Comparison of ENCODE assay signal across 13 cellular contexts in the genomic region with DNA sequence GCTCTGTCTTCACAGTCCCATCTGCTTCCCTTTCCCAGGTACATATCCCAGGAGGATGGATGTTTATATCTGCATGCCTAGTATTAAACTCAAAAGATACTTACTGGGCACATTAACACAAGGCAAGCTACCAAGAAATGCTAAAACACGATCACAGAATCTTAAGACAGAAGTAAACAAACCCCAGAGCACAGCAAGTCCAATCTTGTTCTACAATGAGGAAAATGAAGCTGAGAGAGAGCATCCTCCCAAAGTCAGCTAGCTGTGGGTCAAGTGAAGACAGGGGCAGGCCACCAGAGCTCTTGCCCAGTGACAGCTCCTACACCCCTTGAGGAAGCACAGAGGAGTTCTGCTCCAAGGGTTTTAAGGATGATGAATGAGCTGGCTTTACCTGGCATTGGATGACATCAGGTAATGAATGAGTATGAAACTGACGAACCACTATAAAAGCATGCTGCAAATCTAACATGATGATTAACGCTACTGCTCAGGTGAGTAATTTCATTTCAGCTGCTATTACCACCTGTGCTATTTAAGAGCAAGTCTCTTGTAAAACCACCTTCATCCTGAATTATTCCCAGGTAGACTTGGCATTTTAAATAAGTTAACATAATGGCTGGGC. TPM values are rescaled to one million over a fixed set of nuclear protein-coding genes. Genes with fewer than 3 reads are reported as not detected.
DNase-seq lines count a peak whose midpoint lies in the region; ATAC-seq, FAIRE-seq and TF ChIP-seq lines count a peak whose summit lies in the region.
"Had no signal": no experiment of that assay in that cellular context is flagged by ENCODE, and none has a peak within 500 bp of the region (broad histone marks: within the 10 kb centered on the region; RNA-seq: fewer than 3 reads in every experiment).

No MANE protein-coding gene starts in this region.

- peaks cover 10% of the 10 kb centered on the region for H3K9me1 ChIP-seq in keratinocyte (ENCODE audit: control insufficient read depth, extremely low read depth, insufficient read depth, low read length)

- whole genome bisulfite sequencing in adrenal gland, 4 donors: 76 to 90% (median 82%) methylated on average over 3 of the region's 3 CpGs

- H3K79me2 ChIP-seq in keratinocyte (ENCODE audit: control insufficient read depth, insufficient read depth, low read length): peaks cover 93% of the 10 kb centered on the region

- H3K9me3 ChIP-seq in keratinocyte (ENCODE audit: control insufficient read depth, low read depth, low read length) (no peaks in the 10 kb centered on the region), adrenal gland (replicated peaks in 1 of 3) (no peaks in the 10 kb centered on the region)
- H3K9me3 ChIP-seq: upper lobe of right lung had no signal

- H3K4me3 ChIP-seq in keratinocyte (ENCODE audit: control insufficient read depth in 2 of 3, extremely low read depth in 1 of 3, insufficient read depth in 2 of 3, low read depth in 1 of 3, low read length in 3 of 3) (no peak overlapping the region), adrenal gland (no peak overlapping the region)
- H3K4me3 ChIP-seq: upper lobe of right lung had no signal

- no peak for ATAC-seq in activated CD8-positive, alpha-beta T cell treated with anti-CD3 and anti-CD28 coated beads, Interleukin-2, amount 10 ng/mL, durations not matched to agents 7 days and 5 days
- ATAC-seq in GM21576 (IDR thresholded peaks at IDR 0.05; ENCODE audit: unreplicated experiment): no peak
- ATAC-seq: upper lobe of right lung had no signal

- H3K36me3 ChIP-seq in keratinocyte (ENCODE audit: control insufficient read depth in 2 of 2, extremely low read depth in 1 of 2, insufficient read depth in 2 of 2, low read length in 2 of 2) (peaks cover 3 to 9% of the 10 kb centered on the region in 2 experiments), adrenal gland (replicated peaks in 1 of 2) (no peaks in the 10 kb centered on the region)

- intact Hi-C loops in adrenal gland (cut with DNase I): no loop called here

- H4K20me1 ChIP-seq in keratinocyte (ENCODE audit: control insufficient read depth, extremely low read depth, insufficient read depth, low read length): peaks cover 42% of the 10 kb centered on the region

- no peak for TF ChIP-seq CTCF in keratinocyte (optimal IDR thresholded peaks at IDR 0.05 in 1 of 3, IDR thresholded peaks at IDR 0.05 in 1 of 3, conservative IDR thresholded peaks at IDR 0.05 in 1 of 3; ENCODE audit: extremely low read depth in 1 of 3, insufficient read depth in 2 of 3, low read length in 3 of 3)
- no peak for TF ChIP-seq CTCF in adrenal gland (IDR thresholded peaks at IDR 0.05)

- peak overlapping the region; percentile 42 for H3K27ac ChIP-seq in keratinocyte (ENCODE audit: control insufficient read depth, insufficient read depth, low read length)
- H3K27ac ChIP-seq in adrenal gland: no peak overlapping the region
- H3K27ac ChIP-seq: upper lobe of right lung had no signal

- H3K4me1 ChIP-seq in keratinocyte (ENCODE audit: control insufficient read depth, extremely low read depth, insufficient read depth, low read length) (peaks cover 45% of the 10 kb centered on the region), adrenal gland (replicated peaks in 1 of 2) (peaks cover 24 to 45% of the 10 kb centered on the region in 2 donors)

- no peaks in the 10 kb centered on the region for H3K9me3 Mint-ChIP-seq in activated naive CD4-positive, alpha-beta T cell treated with anti-CD3 and anti-CD28 coated beads, Interleukin-2, amount 50 U/mL, for 24 hours
- H3K9me3 Mint-ChIP-seq in activated CD8-positive, alpha-beta T cell treated with anti-CD3 and anti-CD28 coated beads, Interleukin-2, amount 10 ng/mL, durations not matched to agents 7 days and 5 days (ENCODE audit: insufficient read depth): no peaks in the 10 kb centered on the region
- H3K9me3 Mint-ChIP-seq: dendritic cell treated with granulocyte-macrophage colony-stimulating factor and Interleukin-4, amounts not matched to agents 40 ng/mL and 50 ng/mL, for 4 days had no signal

- H3K27me3 Mint-ChIP-seq in activated naive CD4-positive, alpha-beta T cell treated with anti-CD3 and anti-CD28 coated beads, Interleukin-2, amount 50 U/mL, for 24 hours: no peaks in the 10 kb centered on the region
- no peaks in the 10 kb centered on the region for H3K27me3 Mint-ChIP-seq in activated CD8-positive, alpha-beta T cell treated with anti-CD3 and anti-CD28 coated beads, Interleukin-2, amount 10 ng/mL, durations not matched to agents 7 days and 5 days (ENCODE audit: low read depth)
- H3K27me3 Mint-ChIP-seq: dendritic cell treated with granulocyte-macrophage colony-stimulating factor and Interleukin-4, amounts not matched to agents 40 ng/mL and 50 ng/mL, for 4 days had no signal

- no peak overlapping the region for H2AFZ ChIP-seq in keratinocyte (ENCODE audit: control insufficient read depth, low read length)

- H3K27ac Mint-ChIP-seq in activated naive CD4-positive, alpha-beta T cell treated with anti-CD3 and anti-CD28 coated beads, Interleukin-2, amount 50 U/mL, for 24 hours: peak overlapping the region; percentile 94
- H3K27ac Mint-ChIP-seq in activated CD8-positive, alpha-beta T cell treated with anti-CD3 and anti-CD28 coated beads, Interleukin-2, amount 10 ng/mL, durations not matched to agents 7 days and 5 days: peak overlapping the region; percentile 31

- peaks cover 27% of the 10 kb centered on the region for H3K36me3 Mint-ChIP-seq in activated naive CD4-positive, alpha-beta T cell treated with anti-CD3 and anti-CD28 coated beads, Interleukin-2, amount 50 U/mL, for 24 hours
- peaks cover 63% of the 10 kb centered on the region for H3K36me3 Mint-ChIP-seq in activated CD8-positive, alpha-beta T cell treated with anti-CD3 and anti-CD28 coated beads, Interleukin-2, amount 10 ng/mL, durations not matched to agents 7 days and 5 days (ENCODE audit: low read depth)

- H3K4me3 Mint-ChIP-seq in activated naive CD4-positive, alpha-beta T cell treated with anti-CD3 and anti-CD28 coated beads, Interleukin-2, amount 50 U/mL, for 24 hours: peak overlapping the region; percentile 59
- H3K4me3 Mint-ChIP-seq in activated CD8-positive, alpha-beta T cell treated with anti-CD3 and anti-CD28 coated beads, Interleukin-2, amount 10 ng/mL, durations not matched to agents 7 days and 5 days: no peak overlapping the region
- H3K4me3 Mint-ChIP-seq: dendritic cell treated with granulocyte-macrophage colony-stimulating factor and Interleukin-4, amounts not matched to agents 40 ng/mL and 50 ng/mL, for 4 days had no signal

- H3K4me2 ChIP-seq in keratinocyte (ENCODE audit: control insufficient read depth, extremely low read depth, insufficient read depth, low read depth, low read length): peak overlapping the region; percentile 49

- DNase-seq in activated naive CD4-positive, alpha-beta T cell treated with Interleukin-2 at 50 U/mL for 16 hours: no peak
- no peak for DNase-seq in activated CD8-positive, alpha-beta T cell treated with anti-CD3 and anti-CD28 coated beads, Interleukin-2, amount 10 ng/mL, durations not matched to agents 7 days and 5 days
- DNase-seq in keratinocyte (ENCODE audit: low read depth, low spot score) (peak; percentile 79), adrenal gland (no peak), COLO668 (lab: John Stamatoyannopoulos, UW; ENCODE audit: unreplicated experiment) (no peak), NCI-H2196 (lab: John Stamatoyannopoulos, UW; ENCODE audit: unreplicated experiment) (no peak)
- DNase-seq: DND-41, NCI-H510A, T1000, upper lobe of right lung had no signal

- no peak for TF ChIP-seq POLR2A in adrenal gland (IDR thresholded peaks at IDR 0.05)

- CTCF ChIA-PET in activated CD8-positive, alpha-beta T cell treated with anti-CD3 and anti-CD28 coated beads, Interleukin-2, amount 10 ng/mL, durations not matched to agents 7 days and 5 days (lab: Charles Lee): interaction anchor here (1.1 to 4.9 kb wide), 6 partner anchors 9 to 54 kb away, joined by 3 to 69 read pairs (median 16); a partner anchor contains a TSS

- dilution Hi-C loops in keratinocyte (cut with MboI; ENCODE audit: extremely low pct_ligation_motif_present, low sequenced_read_pairs): no loop called here

- no peaks in the 10 kb centered on the region for H3K27me3 ChIP-seq in keratinocyte (ENCODE audit: control insufficient read depth, extremely low read depth, insufficient read depth, low read length)
- no peaks in the 10 kb centered on the region for H3K27me3 ChIP-seq in adrenal gland
- H3K27me3 ChIP-seq: upper lobe of right lung had no signal

- POLR2A ChIA-PET in activated CD8-positive, alpha-beta T cell treated with anti-CD3 and anti-CD28 coated beads, Interleukin-2, amount 10 ng/mL, durations not matched to agents 7 days and 5 days (lab: Charles Lee): interaction anchor here (1.3 to 9.6 kb wide), 2 partner anchors 18 to 20 kb away, joined by 3 to 135 read pairs; a partner anchor contains a TSS

- no peak overlapping the region for H3K9ac ChIP-seq in keratinocyte (ENCODE audit: control insufficient read depth, extremely low read depth, insufficient read depth, low read length)

- H3K4me1 Mint-ChIP-seq in activated naive CD4-positive, alpha-beta T cell treated with anti-CD3 and anti-CD28 coated beads, Interleukin-2, amount 50 U/mL, for 24 hours: peaks cover 98% of the 10 kb centered on the region
- peaks cover 93% of the 10 kb centered on the region for H3K4me1 Mint-ChIP-seq in activated CD8-positive, alpha-beta T cell treated with anti-CD3 and anti-CD28 coated beads, Interleukin-2, amount 10 ng/mL, durations not matched to agents 7 days and 5 days (ENCODE audit: low read depth)

- peak; percentile 77 for FAIRE-seq in keratinocyte (lab: Jason Lieb, UNC)

RNA-seq across cellular contexts. Expression of a gene that starts 20.3 kb away (rescaled TPM):
- total RNA-seq in activated CD8-positive, alpha-beta T cell treated with anti-CD3 and anti-CD28 coated beads, Interleukin-2, amount 10 ng/mL, durations not matched to agents 7 days and 5 days: 100 to 1,000 TPM; 206 to 209 TPM
- 111 to 127 TPM (median 114 TPM) in 3 replicates for polyA plus RNA-seq in keratinocyte
- polyA plus RNA-seq in keratinocyte (2011; ENCODE audit: low read depth): 65.0 TPM
- 125 and 145 TPM in 2 replicates for polyA plus RNA-seq in keratinocyte (2011; cell fraction: cytosol; rRNA removed)
- polyA plus RNA-seq in keratinocyte (2011; cell fraction: nucleus; rRNA removed): 184 and 202 TPM in 2 replicates
- 54.3 and 83.4 TPM in 2 replicates for polyA plus RNA-seq in keratinocyte (2012; ENCODE audit: low replicate concordance)
- polyA minus RNA-seq in keratinocyte: 211 to 400 TPM (median 230 TPM) in 3 replicates
- polyA minus RNA-seq in keratinocyte (2011; cell fraction: cytosol; rRNA and poly(A)+ RNA removed): 181 TPM
- polyA minus RNA-seq in keratinocyte (2011; cell fraction: nucleus; rRNA and poly(A)+ RNA removed): 136 and 217 TPM in 2 replicates
- total RNA-seq in adrenal gland: 100 to 1,000 TPM in 3 of 8 donors, 10 to 100 TPM in 5; 61.1 to 194 (median 88.7) TPM
- 100 to 1,000 TPM in 1 of 3 donors, 10 to 100 TPM in 2; 95.5 to 109 (median 98.5) TPM for polyA plus RNA-seq in adrenal gland
